25 cellular contexts compared by ENCODE assay signal in the genomic region with DNA sequence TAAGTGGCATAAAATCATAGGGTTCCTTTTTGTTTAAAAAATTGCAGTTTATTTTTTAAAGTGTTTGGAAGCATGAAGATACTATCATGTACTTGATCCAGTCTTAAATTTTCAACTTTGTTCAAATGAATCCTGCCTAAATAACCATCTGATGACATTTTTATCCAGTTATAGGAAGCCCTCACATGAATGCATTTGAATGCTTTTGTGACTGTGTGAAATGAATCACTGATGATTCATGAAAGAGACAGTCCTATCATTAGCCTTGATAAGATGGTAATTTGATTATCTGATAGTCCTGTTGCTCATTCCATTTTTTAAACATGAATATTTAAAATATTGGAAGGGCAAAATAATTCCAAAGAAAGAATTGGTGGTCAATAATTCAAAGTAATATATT.
A peak's percentile ranks its signal among the peaks of the same experiment; 100 is the strongest.
DNase-seq lines count a peak whose midpoint lies in the region; ATAC-seq, FAIRE-seq and TF ChIP-seq lines count a peak whose summit lies in the region.
"Had no signal": no experiment of that assay in that cellular context is flagged by ENCODE, and none has a peak within 500 bp of the region (broad histone marks: within the 10 kb centered on the region; RNA-seq: fewer than 3 reads in every experiment).

No MANE protein-coding gene starts in this region.

- H3K4me3 ChIP-seq in IMR-90 (ENCODE audit: insufficient read depth, low read depth, low read length): no peak overlapping the region
- no peak overlapping the region for H3K4me3 ChIP-seq in bronchial epithelial cell (ENCODE audit: low read depth, low read length)
- H3K4me3 ChIP-seq: GM12878, HAP-1, PC-9 had no signal

- no peaks in the 10 kb centered on the region for H3K4me1 ChIP-seq in IMR-90 (ENCODE audit: control insufficient read depth, insufficient read depth, low read length)
- H3K4me1 ChIP-seq: Caco-2 had no signal

- no peak for TF ChIP-seq RAD21 in IMR-90 (IDR thresholded peaks at IDR 0.05; ENCODE audit: low read length)

- H3K79me1 ChIP-seq in IMR-90 (ENCODE audit: low read depth in 1 of 2, low read length in 2 of 2): no peaks in the 10 kb centered on the region

- H3K27me3 Mint-ChIP-seq in HFFc6 (ENCODE audit: insufficient read depth): no peaks in the 10 kb centered on the region
- H3K27me3 Mint-ChIP-seq: CD4-positive, alpha-beta memory T cell had no signal

- peaks cover 33% of the 10 kb centered on the region for H3K9me3 Mint-ChIP-seq in HFFc6

- CTCF ChIA-PET in IMR-90 (lab: Yijun Ruan, JAX): no interaction called here

- no peak overlapping the region for H2AK5ac ChIP-seq in IMR-90 (ENCODE audit: low read depth, low read length)

- H3K18ac ChIP-seq in IMR-90 (ENCODE audit: low read depth, low read length): no peak overlapping the region

- H3K36me3 ChIP-seq in IMR-90 (ENCODE audit: control insufficient read depth, insufficient read depth, low read length) (no peaks in the 10 kb centered on the region), bronchial epithelial cell (ENCODE audit: control insufficient read depth, insufficient read depth, low read length) (no peaks in the 10 kb centered on the region)
- H3K36me3 ChIP-seq: HAP-1 had no signal

- H3K56ac ChIP-seq in IMR-90 (ENCODE audit: extremely low read depth, insufficient read depth, low read length): no peak overlapping the region

- peak; percentile 59; the same call in 1 of the 2 replicates for ATAC-seq in IMR-90 (ENCODE audit: low read depth)
- no peak for ATAC-seq in HG02588 (IDR thresholded peaks at IDR 0.05; ENCODE audit: unreplicated experiment)
- no peak for ATAC-seq in HG02840 (IDR thresholded peaks at IDR 0.05; ENCODE audit: low FRiP score, unreplicated experiment)
- ATAC-seq: GM12878 had no signal

- no peaks in the 10 kb centered on the region for H3K9me3 ChIP-seq in IMR-90 (ENCODE audit: control insufficient read depth, insufficient read depth, low read length)
- H3K9me3 ChIP-seq: Caco-2, HAP-1 had no signal

- H4K20me1 ChIP-seq in IMR-90 (ENCODE audit: insufficient read depth, low read length): no peaks in the 10 kb centered on the region

- in situ Hi-C loops in IMR-90 (cut with MboI; ENCODE audit: low sequenced_read_pairs): no loop called here

- H3K27ac Mint-ChIP-seq in HFFc6: no peak overlapping the region
- H3K27ac Mint-ChIP-seq: CD4-positive, alpha-beta memory T cell had no signal

- H2BK120ac ChIP-seq in IMR-90 (ENCODE audit: low read depth, low read length): no peak overlapping the region

- no peaks in the 10 kb centered on the region for H3K36me3 Mint-ChIP-seq in HFFc6 (ENCODE audit: low read depth)
- H3K36me3 Mint-ChIP-seq: CD4-positive, alpha-beta memory T cell had no signal

- H4K8ac ChIP-seq in IMR-90 (ENCODE audit: low read depth in 2 of 2, low read length in 2 of 2): no peak overlapping the region

- no peak overlapping the region for H3K4me3 Mint-ChIP-seq in HFFc6
- H3K4me3 Mint-ChIP-seq: CD4-positive, alpha-beta memory T cell had no signal

- POLR2A ChIA-PET in IMR-90 (lab: Charles Lee; ENCODE audit: unreplicated experiment): no interaction called here

- H2AK9ac ChIP-seq in IMR-90 (replicated peaks; ENCODE audit: low read depth, low read length, poor library complexity): no peak overlapping the region

- H3K23ac ChIP-seq in IMR-90 (ENCODE audit: low read depth, low read length): no peak overlapping the region

- no peak overlapping the region for H3K4ac ChIP-seq in IMR-90 (ENCODE audit: low read depth, low read length)

- no peak overlapping the region for H2AFZ ChIP-seq in IMR-90 (replicated peaks; ENCODE audit: low read length, poor library complexity)
- H2AFZ ChIP-seq: PC-9 had no signal

- no TSS peak for BruUV-seq in IMR-90 (replicated peaks; lab: Mats Ljungman, UMichigan)

- no peak overlapping the region for H3K14ac ChIP-seq in IMR-90 (replicated peaks; ENCODE audit: low read depth, low read length)

- no peak for TF ChIP-seq CTCF in IMR-90 (conservative IDR thresholded peaks at IDR 0.05; ENCODE audit: low read depth, low read length)
- TF ChIP-seq CTCF in bronchial epithelial cell (IDR thresholded peaks at IDR 0.05; ENCODE audit: insufficient read depth, low read length, severe bottlenecking): no peak
- TF ChIP-seq CTCF in HFFc6 (IDR thresholded peaks at IDR 0.05): no peak

- H3K9ac ChIP-seq in IMR-90 (ENCODE audit: low read depth, low read length): no peak overlapping the region

- TF ChIP-seq POLR2A in IMR-90 (IDR thresholded peaks at IDR 0.05; ENCODE audit: low read depth, low read length): no peak

- H3K4me1 Mint-ChIP-seq in HFFc6 (ENCODE audit: low read depth): no peaks in the 10 kb centered on the region
- H3K4me1 Mint-ChIP-seq: CD4-positive, alpha-beta memory T cell had no signal

- DNase-seq in ELR (ENCODE audit: low read depth) (peak; percentile 39), IMR-90 (peak; percentile 50), bronchial epithelial cell (ENCODE audit: low read depth) (peak; percentile 40), kidney tubule cell (ENCODE audit: low spot score) (peak; percentile 20), HFFc6 (no peak)
- DNase-seq: C1 segment of cervical spinal cord; Caco-2; CD4-positive, alpha-beta memory T cell; GDM1; GOT3; KBM-7; MV-4-11; NCI-H1105; NCI-H1436 treated with DMSO at 0.1 percent for 48 hours; NCI-H187 treated with DMSO at 0.1 percent for 48 hours; NCI-H446; NCI-H526; PC-9; RPMI8226; SHP77 had no signal

- no peak overlapping the region for H3K4me2 ChIP-seq in IMR-90 (ENCODE audit: low read depth, low read length)
- H3K4me2 ChIP-seq: PC-9 had no signal

- dilution Hi-C loops in IMR-90 (cut with HindIII; ENCODE audit: low sequenced_read_pairs, unreplicated experiment): no loop called here

- no peak overlapping the region for H2BK20ac ChIP-seq in IMR-90 (ENCODE audit: low read depth, low read length)

- H3K27ac ChIP-seq in IMR-90 (ENCODE audit: insufficient read depth, low read length): no peak overlapping the region
- H3K27ac ChIP-seq: PC-9 had no signal

- no peaks in the 10 kb centered on the region for H3K27me3 ChIP-seq in IMR-90 (ENCODE audit: control insufficient read depth, insufficient read depth, low read length)
- H3K27me3 ChIP-seq in bronchial epithelial cell (ENCODE audit: control insufficient read depth, insufficient read depth, low read length): no peaks in the 10 kb centered on the region

- no peak overlapping the region for H4K5ac ChIP-seq in IMR-90 (ENCODE audit: low read depth, low read length)

- no peaks in the 10 kb centered on the region for H3K9me1 ChIP-seq in IMR-90 (ENCODE audit: insufficient read depth, low read length)

- intact Hi-C loops in IMR-90 (cut with micrococcal nuclease): no loop called here

- no peak overlapping the region for H4K91ac ChIP-seq in IMR-90 (ENCODE audit: insufficient read depth, low read depth, low read length)

- H2BK15ac ChIP-seq in IMR-90 (ENCODE audit: low read depth, low read length): no peak overlapping the region

- H2BK5ac ChIP-seq in IMR-90 (ENCODE audit: low read depth, low read length, poor library complexity, severe bottlenecking): no peak overlapping the region

- no peak for FAIRE-seq in bronchial epithelial cell (lab: Jason Lieb, UNC)
- FAIRE-seq: GM12878, HTR-8/SVneo had no signal

TF ChIP-seq in IMR-90, 13 proteins besides CTCF, POLR2A, EP300 and RAD21:
- TF ChIP-seq NFE2L2 (IDR thresholded peaks at IDR 0.05; ENCODE audit: low read depth, low read length): no peak
- TF ChIP-seq, protein P1, sequence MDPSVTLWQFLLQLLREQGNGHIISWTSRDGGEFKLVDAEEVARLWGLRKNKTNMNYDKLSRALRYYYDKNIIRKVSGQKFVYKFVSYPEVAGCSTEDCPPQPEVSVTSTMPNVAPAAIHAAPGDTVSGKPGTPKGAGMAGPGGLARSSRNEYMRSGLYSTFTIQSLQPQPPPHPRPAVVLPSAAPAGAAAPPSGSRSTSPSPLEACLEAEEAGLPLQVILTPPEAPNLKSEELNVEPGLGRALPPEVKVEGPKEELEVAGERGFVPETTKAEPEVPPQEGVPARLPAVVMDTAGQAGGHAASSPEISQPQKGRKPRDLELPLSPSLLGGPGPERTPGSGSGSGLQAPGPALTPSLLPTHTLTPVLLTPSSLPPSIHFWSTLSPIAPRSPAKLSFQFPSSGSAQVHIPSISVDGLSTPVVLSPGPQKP (IDR thresholded peaks at IDR 0.05; ENCODE audit: borderline replicate concordance, low read depth, low read length): no peak
- TF ChIP-seq CHD1 (IDR thresholded peaks at IDR 0.05; ENCODE audit: low read depth, low read length): no peak
- no peak for TF ChIP-seq MXI1 (IDR thresholded peaks at IDR 0.05; ENCODE audit: borderline replicate concordance, low read depth, low read length)
- no peak for TF ChIP-seq MAZ (IDR thresholded peaks at IDR 0.05; ENCODE audit: borderline replicate concordance, low read depth, low read length)
- 0 out of 2 replicates have a peak, but pooled peaks have one; percentile 12 for TF ChIP-seq FOS (IDR thresholded peaks at IDR 0.05; ENCODE audit: low read depth, low read length)
TF ChIP-seq in IMR-90: peak in this region for 1.
